9 cellular contexts compared by ENCODE assay signal in the genomic region with DNA sequence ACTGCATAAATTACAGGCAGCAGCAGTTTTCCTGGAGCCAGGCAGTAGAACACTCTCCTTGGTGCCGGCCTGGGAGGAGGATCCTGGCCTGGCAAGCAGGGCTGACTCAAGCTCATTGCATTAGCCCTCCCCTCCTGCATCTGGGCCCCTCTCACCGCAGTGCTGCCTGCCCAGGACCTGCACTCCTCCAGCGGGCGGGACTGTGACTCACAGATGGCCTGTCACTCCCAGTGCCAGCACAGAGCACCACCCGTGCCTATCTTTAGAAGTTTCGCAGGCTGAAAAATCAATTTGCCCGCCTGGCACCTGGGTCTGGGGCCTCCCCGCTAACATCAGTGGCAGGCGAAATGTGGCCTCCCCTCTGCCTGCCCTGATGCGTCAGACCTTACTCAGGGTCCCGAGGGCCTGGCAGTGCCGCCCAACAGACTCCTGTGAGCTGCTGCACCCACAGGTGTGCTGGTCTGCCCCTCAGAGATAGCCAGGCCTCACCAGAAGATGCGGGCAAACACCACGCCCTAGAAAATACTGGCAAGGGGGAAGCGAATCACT.
A peak's percentile ranks its signal among the peaks of the same experiment; 100 is the strongest.
DNase-seq lines count a peak whose midpoint lies in the region; ATAC-seq and TF ChIP-seq lines count a peak whose summit lies in the region.
"Had no signal": no experiment of that assay in that cellular context is flagged by ENCODE, and none has a peak within 500 bp of the region (broad histone marks: within the 10 kb centered on the region; RNA-seq: fewer than 3 reads in every experiment).

No MANE protein-coding gene starts in this region.

- no peaks in the 10 kb centered on the region for H3K4me1 Mint-ChIP-seq in activated CD8-positive, alpha-beta memory T cell treated with anti-CD3 and anti-CD28 coated beads, Interleukin-2, amount 10 ng/mL, durations not matched to agents 7 days and 5 days

- H3K36me3 Mint-ChIP-seq in activated CD8-positive, alpha-beta memory T cell treated with anti-CD3 and anti-CD28 coated beads, Interleukin-2, amount 10 ng/mL, durations not matched to agents 7 days and 5 days, result no peaks in the 10 kb centered on the region

- CTCF ChIA-PET in activated CD8-positive, alpha-beta memory T cell treated with anti-CD3 and anti-CD28 coated beads, Interleukin-2, amount 10 ng/mL, durations not matched to agents 7 days and 5 days (lab: Charles Lee), result no interaction called here

- no peak overlapping the region for H3K4me3 ChIP-seq in brain microvascular endothelial cell (ENCODE audit: low read depth, low read length)

- no peak overlapping the region for H3K4me3 Mint-ChIP-seq in activated CD8-positive, alpha-beta memory T cell treated with anti-CD3 and anti-CD28 coated beads, Interleukin-2, amount 10 ng/mL, durations not matched to agents 7 days and 5 days
- H3K4me3 Mint-ChIP-seq: stimulated activated naive CD8-positive, alpha-beta T cell treated with anti-CD3 and anti-CD28 coated beads, Interleukin-15, Interleukin-2, amounts not matched to agents 100 ng/mL and 50 ng/mL, for 24 hours had no signal

- H3K27me3 ChIP-seq in brain microvascular endothelial cell (replicated peaks), result no peaks in the 10 kb centered on the region

- ATAC-seq in activated CD8-positive, alpha-beta memory T cell treated with anti-CD3 and anti-CD28 coated beads, Interleukin-2, amount 10 ng/mL, durations not matched to agents 7 days and 5 days, result no peak
- ATAC-seq in HG02610 (IDR thresholded peaks at IDR 0.05; ENCODE audit: unreplicated experiment) (no peak), GM18861 (IDR thresholded peaks at IDR 0.05; ENCODE audit: unreplicated experiment) (no peak)

- DNase-seq in AG08395 (ENCODE audit: low spot score) (peak; percentile 90), LoVo (ENCODE audit: low spot score) (peak; percentile 27), brain microvascular endothelial cell (peak; percentile 79), medulla oblongata (ENCODE audit: extremely low spot score) (peak; percentile 69), DMS153 (lab: John Stamatoyannopoulos, UW) (no peak)
- DNase-seq in activated CD8-positive, alpha-beta memory T cell treated with anti-CD3 and anti-CD28 coated beads, Interleukin-2, amount 10 ng/mL, durations not matched to agents 7 days and 5 days, result no peak

- H3K27ac ChIP-seq in brain microvascular endothelial cell, result no peak overlapping the region

- no peaks in the 10 kb centered on the region for H3K9me3 Mint-ChIP-seq in activated CD8-positive, alpha-beta memory T cell treated with anti-CD3 and anti-CD28 coated beads, Interleukin-2, amount 10 ng/mL, durations not matched to agents 7 days and 5 days (ENCODE audit: low read depth)

- H3K27me3 Mint-ChIP-seq in activated CD8-positive, alpha-beta memory T cell treated with anti-CD3 and anti-CD28 coated beads, Interleukin-2, amount 10 ng/mL, durations not matched to agents 7 days and 5 days, result peaks cover 3% of the 10 kb centered on the region

- no peaks in the 10 kb centered on the region for H3K36me3 ChIP-seq in brain microvascular endothelial cell (replicated peaks)

- TF ChIP-seq CTCF in brain microvascular endothelial cell (IDR thresholded peaks at IDR 0.05; ENCODE audit: low read depth, low read length, missing control alignments), result no peak

- in situ Hi-C loops in brain microvascular endothelial cell (cut with HindIII; ENCODE audit: low pct_ligation_motif_present, low sequenced_read_pairs), result no loop called here

- H3K27ac Mint-ChIP-seq in activated CD8-positive, alpha-beta memory T cell treated with anti-CD3 and anti-CD28 coated beads, Interleukin-2, amount 10 ng/mL, durations not matched to agents 7 days and 5 days, result no peak overlapping the region
- H3K27ac Mint-ChIP-seq: stimulated activated naive CD8-positive, alpha-beta T cell treated with anti-CD3 and anti-CD28 coated beads, Interleukin-15, Interleukin-2, amounts not matched to agents 100 ng/mL and 50 ng/mL, for 24 hours had no signal

Comparison
In these comparisons a context has a peak if more than half of its experiments do, and no peak if none do; other contexts are left out.
1. DNase-seq: peak in AG08395 (single experiment), LoVo (single experiment), brain microvascular endothelial cell (single experiment) and medulla oblongata (single experiment); none in activated CD8-positive, alpha-beta memory T cell treated with anti-CD3 and anti-CD28 coated beads, Interleukin-2, amount 10 ng/mL, durations not matched to agents 7 days and 5 days (single experiment) and DMS153 (single experiment).